In genomic region chr3:38345879-38346583, GRCh38 we compare ENCODE assay signal across 8 cellular contexts. TPM values are rescaled to one million over a fixed set of nuclear protein-coding genes. Genes with fewer than 3 reads are reported as not detected.
DNase-seq lines count a peak whose midpoint lies in the region; ATAC-seq and TF ChIP-seq lines count a peak whose summit lies in the region.

No MANE protein-coding gene starts in this region.

- ATAC-seq in CD4-positive, alpha-beta T cell (ENCODE audit: poor library complexity) = no peak
- ATAC-seq in left lung (peak; percentile 35), GM19467 (IDR thresholded peaks at IDR 0.05; ENCODE audit: unreplicated experiment) (no peak)

- H3K9me3 Mint-ChIP-seq in CD4-positive, alpha-beta T cell = no peaks in the 10 kb centered on the region
- H3K9me3 Mint-ChIP-seq in activated T-helper 1 cell treated with anti-CD3 and anti-CD28 coated beads, Interleukin-12 subunit alpha, Interleukin-12 subunit beta, Interleukin-2, Interleukin-4 antibody, amounts not matched to agents 30 ng/mL and 10 ng/mL and 1 ng/mL, durations not matched to agents 14 hours and 24 hours and 36 hours = no peaks in the 10 kb centered on the region

- TF ChIP-seq CTCF in CD4-positive, alpha-beta T cell (IDR thresholded peaks at IDR 0.05) = no peak
- TF ChIP-seq CTCF in HFF-Myc (IDR thresholded peaks at IDR 0.05; ENCODE audit: low read depth, low read length, missing control alignments) = no peak
- no peak for TF ChIP-seq CTCF in left lung (IDR thresholded peaks at IDR 0.05)

- no peaks in the 10 kb centered on the region for H3K9me3 ChIP-seq in CD4-positive, alpha-beta T cell (ENCODE audit: control insufficient read depth, low read length)
- no peaks in the 10 kb centered on the region for H3K9me3 ChIP-seq in left lung

- H3K27ac ChIP-seq in CD4-positive, alpha-beta T cell (ENCODE audit: low read depth, low read length) = no peak overlapping the region
- peak overlapping the region in 1 of 2 donors; percentile 41 for H3K27ac ChIP-seq in left lung

- peak overlapping the region; percentile 91 for H3K4me3 Mint-ChIP-seq in CD4-positive, alpha-beta T cell
- H3K4me3 Mint-ChIP-seq in activated T-helper 1 cell treated with anti-CD3 and anti-CD28 coated beads, Interleukin-12 subunit alpha, Interleukin-12 subunit beta, Interleukin-2, Interleukin-4 antibody, amounts not matched to agents 30 ng/mL and 10 ng/mL and 1 ng/mL, durations not matched to agents 14 hours and 24 hours and 36 hours = peak overlapping the region; percentile 85

- CTCF ChIA-PET in CD4-positive, alpha-beta T cell (lab: Charles Lee) = interaction anchor here (0.7 to 3.2 kb wide), 8 partner anchors 110 to 306 kb away, joined by 3 to 27 read pairs (median 5); partner anchors contain the start of genes EXOG and OXSR1

- H3K36me3 ChIP-seq in left lung = no peaks in the 10 kb centered on the region

- H3K4me1 Mint-ChIP-seq in CD4-positive, alpha-beta T cell (ENCODE audit: low read depth) = peaks cover 7% of the 10 kb centered on the region
- peaks cover 8% of the 10 kb centered on the region for H3K4me1 Mint-ChIP-seq in activated T-helper 1 cell treated with anti-CD3 and anti-CD28 coated beads, Interleukin-12 subunit alpha, Interleukin-12 subunit beta, Interleukin-2, Interleukin-4 antibody, amounts not matched to agents 30 ng/mL and 10 ng/mL and 1 ng/mL, durations not matched to agents 14 hours and 24 hours and 36 hours (ENCODE audit: low read depth)

- H3K4me3 ChIP-seq in HFF-Myc (replicated peaks; ENCODE audit: low read depth, low read length) = peak overlapping the region; percentile 67
- peak overlapping the region; percentile 73 to 79 for H3K4me3 ChIP-seq in left lung

- H3K27ac Mint-ChIP-seq in CD4-positive, alpha-beta T cell = no peak overlapping the region
- H3K27ac Mint-ChIP-seq in activated T-helper 1 cell treated with anti-CD3 and anti-CD28 coated beads, Interleukin-12 subunit alpha, Interleukin-12 subunit beta, Interleukin-2, Interleukin-4 antibody, amounts not matched to agents 30 ng/mL and 10 ng/mL and 1 ng/mL, durations not matched to agents 14 hours and 24 hours and 36 hours = no peak overlapping the region

- H3K4me1 ChIP-seq in left lung = peaks cover 0 to 22% of the 10 kb centered on the region in 2 donors

- no peak for DNase-seq in CD4-positive, alpha-beta T cell
- no peak for DNase-seq in HFF-Myc (ENCODE audit: extremely low read depth, low read depth)
- DNase-seq in activated T-helper 1 cell treated with anti-CD3 and anti-CD28 coated beads, Interleukin-12 subunit alpha, Interleukin-12 subunit beta, Interleukin-2, Interleukin-4 antibody, amounts not matched to agents 30 ng/mL and 10 ng/mL and 1 ng/mL, durations not matched to agents 14 hours and 24 hours and 36 hours (ENCODE audit: low spot score) = no peak
- no peak for DNase-seq in left lung
- DNase-seq in stimulated activated CD4-positive, alpha-beta T cell treated with anti-CD3 and anti-CD28 coated beads, Interleukin-4, amount 100 ng/mL, for 4 hours = no peak
- no peak for DNase-seq in KG1 (lab: John Stamatoyannopoulos, UW)
- no peak for DNase-seq in NCI-H1694 treated with DMSO at 0.1 percent for 48 hours (lab: John Stamatoyannopoulos, UW)

- intact Hi-C loops in CD4-positive, alpha-beta T cell (cut with DNase I, micrococcal nuclease) = loop anchor here (1.0 to 10.0 kb wide), 7 partner anchors 133 to 491 kb away; no protein-coding TSS in a partner anchor
- intact Hi-C loops in activated T-helper 1 cell treated with anti-CD3 and anti-CD28 coated beads, Interleukin-12 subunit alpha, Interleukin-12 subunit beta, Interleukin-2, Interleukin-4 antibody, amounts not matched to agents 30 ng/mL and 10 ng/mL and 1 ng/mL, durations not matched to agents 14 hours and 24 hours and 36 hours (cut with micrococcal nuclease) = loop anchor here (1.0 to 2.0 kb wide), 6 partner anchors 107 to 351 kb away; partner anchors contain the start of genes ACAA1 and ACVR2B
- intact Hi-C loops in left lung (cut with DNase I) = no loop called here

- H3K27me3 Mint-ChIP-seq in CD4-positive, alpha-beta T cell = no peaks in the 10 kb centered on the region
- peaks cover 8% of the 10 kb centered on the region for H3K27me3 Mint-ChIP-seq in activated T-helper 1 cell treated with anti-CD3 and anti-CD28 coated beads, Interleukin-12 subunit alpha, Interleukin-12 subunit beta, Interleukin-2, Interleukin-4 antibody, amounts not matched to agents 30 ng/mL and 10 ng/mL and 1 ng/mL, durations not matched to agents 14 hours and 24 hours and 36 hours (ENCODE audit: insufficient read depth)

- H3K27me3 ChIP-seq in CD4-positive, alpha-beta T cell (ENCODE audit: control insufficient read depth, insufficient read depth, low read length) = no peaks in the 10 kb centered on the region
- H3K27me3 ChIP-seq in left lung = no peaks in the 10 kb centered on the region

- H3K36me3 Mint-ChIP-seq in CD4-positive, alpha-beta T cell (ENCODE audit: low read depth) = no peaks in the 10 kb centered on the region
- H3K36me3 Mint-ChIP-seq in activated T-helper 1 cell treated with anti-CD3 and anti-CD28 coated beads, Interleukin-12 subunit alpha, Interleukin-12 subunit beta, Interleukin-2, Interleukin-4 antibody, amounts not matched to agents 30 ng/mL and 10 ng/mL and 1 ng/mL, durations not matched to agents 14 hours and 24 hours and 36 hours (ENCODE audit: low read depth) = peaks cover 3% of the 10 kb centered on the region

- POLR2A ChIA-PET in CD4-positive, alpha-beta T cell (lab: Charles Lee) = interaction anchor here (0.7 to 1.9 kb wide), 3 partner anchors 81 to 134 kb away, joined by 3 to 8 read pairs (median 3); no protein-coding TSS in a partner anchor

RNA-seq across cellular contexts. Expression of gene XYLB, which starts 0.6 kb away (rescaled TPM):
- under 1 TPM; 0.25 to 0.59 TPM for total RNA-seq in CD4-positive, alpha-beta T cell
- 7.1 and 9.9 TPM in 2 replicates for total RNA-seq in activated T-helper 1 cell treated with anti-CD3 and anti-CD28 coated beads, Interleukin-12 subunit alpha, Interleukin-12 subunit beta, Interleukin-2, Interleukin-4 antibody, amounts not matched to agents 30 ng/mL and 10 ng/mL and 1 ng/mL, durations not matched to agents 14 hours and 24 hours and 36 hours
- total RNA-seq in left lung = 1 to 10 TPM; 5.1 to 7.2 TPM

Comparison
In these comparisons a context has a peak if more than half of its experiments do, and no peak if none do; other contexts are left out.
1. intact Hi-C loops: an anchor here in CD4-positive, alpha-beta T cell (1.0 to 10.0 kb wide) and activated T-helper 1 cell treated with anti-CD3 and anti-CD28 coated beads, Interleukin-12 subunit alpha, Interleukin-12 subunit beta, Interleukin-2, Interleukin-4 antibody, amounts not matched to agents 30 ng/mL and 10 ng/mL and 1 ng/mL, durations not matched to agents 14 hours and 24 hours and 36 hours (1.0 to 2.0 kb wide); none called in left lung.